In genomic region chr10:113544392-113544791, GRCh38 we compare ENCODE assay signal across 1 cellular context.
TF ChIP-seq lines count a peak whose summit lies in the region.

No MANE protein-coding gene starts in this region.

TF ChIP-seq in HEK293, 187 proteins besides CTCF, POLR2A, EP300 and RAD21 (continued from another document):
- TF ChIP-seq ZNF518A (tag by site-specific recombination; conservative IDR thresholded peaks at IDR 0.05; ENCODE audit: low read depth) = no peak
- no peak for TF ChIP-seq ZNF624 (tag by site-specific recombination; IDR thresholded peaks at IDR 0.05)
- no peak for TF ChIP-seq OVOL3 (tag by site-specific recombination; IDR thresholded peaks at IDR 0.05)
- no peak for TF ChIP-seq ZXDB (tag by site-specific recombination; IDR thresholded peaks at IDR 0.05)
